In genomic region chr18:12253517-12254136, GRCh38 we compare ENCODE assay signal across 11 cellular contexts. TPM values are rescaled to one million over a fixed set of nuclear protein-coding genes. Genes with fewer than 3 reads are reported as not detected.
DNase-seq lines count a peak whose midpoint lies in the region; ATAC-seq and TF ChIP-seq lines count a peak whose summit lies in the region.
"Had no signal": no experiment of that assay in that cellular context is flagged by ENCODE, and none has a peak within 500 bp of the region (broad histone marks: within the 10 kb centered on the region; RNA-seq: fewer than 3 reads in every experiment).

No MANE protein-coding gene starts in this region.

- peak; percentile 30 for DNase-seq in activated effector memory CD4-positive, alpha-beta T cell treated with anti-CD3 and anti-CD28 coated beads, Interleukin-2, amount 50 U/mL, for 16 hours
- DNase-seq in activated effector memory CD4-positive, alpha-beta T cell treated with Interleukin-2 at 50 U/mL for 16 hours, result no peak
- DNase-seq in fibroblast of pulmonary artery (ENCODE audit: low read depth) (no peak), uterus (no peak)
- DNase-seq in activated naive CD4-positive, alpha-beta T cell treated with Interleukin-2 at 50 U/mL for 16 hours, result no peak
- DNase-seq: naive thymus-derived CD8-positive, alpha-beta T cell had no signal

- no peak overlapping the region for H3K9ac ChIP-seq in muscle layer of colon (ENCODE audit: low read length)
- H3K9ac ChIP-seq: BLaER1 treated with 17β-estradiol and CSF1 and Interleukin-3, amounts not matched to agents 10 nM and 100 nM had no signal

- H3K27ac ChIP-seq in muscle layer of colon (ENCODE audit: low read depth, low read length), result no peak overlapping the region
- no peak overlapping the region for H3K27ac ChIP-seq in uterus
- H3K27ac ChIP-seq: BLaER1 treated with 17β-estradiol and CSF1 and Interleukin-3, amounts not matched to agents 10 nM and 100 nM had no signal

- H3K36me3 ChIP-seq in muscle layer of colon (ENCODE audit: insufficient read depth, low read length) (no peaks in the 10 kb centered on the region), uterus (no peaks in the 10 kb centered on the region)
- H3K36me3 ChIP-seq: BLaER1 treated with 17β-estradiol and CSF1 and Interleukin-3, amounts not matched to agents 10 nM and 100 nM had no signal

- ATAC-seq in HG02610 (IDR thresholded peaks at IDR 0.05; ENCODE audit: unreplicated experiment), result no peak
- no peak for ATAC-seq in GM19397 (IDR thresholded peaks at IDR 0.05; ENCODE audit: unreplicated experiment)
- ATAC-seq: naive thymus-derived CD8-positive, alpha-beta T cell; stimulated activated memory B cell treated with anti-CD40 and anti-IgM and Interleukin-4, amounts not matched to agents 10 μg/mL and 1 μg/mL and 100 μg/mL, for 72 hours had no signal

- TF ChIP-seq CTCF in fibroblast of pulmonary artery (IDR thresholded peaks at IDR 0.05; ENCODE audit: low read length, missing control alignments), result no peak
- TF ChIP-seq CTCF in uterus (IDR thresholded peaks at IDR 0.05), result no peak

- H3K4me1 ChIP-seq in muscle layer of colon (ENCODE audit: insufficient read depth, low read length) (peaks cover 6% of the 10 kb centered on the region), uterus (peaks cover 0 to 15% of the 10 kb centered on the region in 2 donors)

- H3K4me3 ChIP-seq in fibroblast of pulmonary artery (replicated peaks; ENCODE audit: low read depth, low read length), result peak overlapping the region; percentile 31
- peak overlapping the region; percentile 53 to 58 for H3K4me3 ChIP-seq in muscle layer of colon (ENCODE audit: low read depth in 1 of 2, low read length in 2 of 2)
- peak overlapping the region; percentile 9 to 15 for H3K4me3 ChIP-seq in uterus
- H3K4me3 ChIP-seq: BLaER1 treated with 17β-estradiol and CSF1 and Interleukin-3, amounts not matched to agents 10 nM and 100 nM had no signal

- H3K9me3 ChIP-seq in muscle layer of colon (ENCODE audit: low read length) (no peaks in the 10 kb centered on the region), uterus (no peaks in the 10 kb centered on the region)

- intact Hi-C loops in uterus (cut with DNase I; ENCODE audit: low total_unique reads), result no loop called here

- no peak for TF ChIP-seq POLR2A in uterus (IDR thresholded peaks at IDR 0.05)

- H3K27me3 ChIP-seq in muscle layer of colon (ENCODE audit: control insufficient read depth in 1 of 2, insufficient read depth in 2 of 2, low read length in 2 of 2) (peaks cover 4 to 31% of the 10 kb centered on the region in 2 donors), uterus (peaks cover 0 to 7% of the 10 kb centered on the region in 2 donors)
- H3K27me3 ChIP-seq: BLaER1 treated with 17β-estradiol and CSF1 and Interleukin-3, amounts not matched to agents 10 nM and 100 nM had no signal

RNA-seq across cellular contexts. Expression of gene CIDEA, which starts 0.5 kb away (rescaled TPM):
- total RNA-seq in uterus, result not detected
- total RNA-seq: naive thymus-derived CD8-positive, alpha-beta T cell had no signal

RNA-seq across cellular contexts. Expression of gene TUBB6, which starts 54.4 kb away (rescaled TPM):
- total RNA-seq in uterus, result 100 to 1,000 TPM; 222 to 456 (median 280) TPM
